In the genomic region with DNA sequence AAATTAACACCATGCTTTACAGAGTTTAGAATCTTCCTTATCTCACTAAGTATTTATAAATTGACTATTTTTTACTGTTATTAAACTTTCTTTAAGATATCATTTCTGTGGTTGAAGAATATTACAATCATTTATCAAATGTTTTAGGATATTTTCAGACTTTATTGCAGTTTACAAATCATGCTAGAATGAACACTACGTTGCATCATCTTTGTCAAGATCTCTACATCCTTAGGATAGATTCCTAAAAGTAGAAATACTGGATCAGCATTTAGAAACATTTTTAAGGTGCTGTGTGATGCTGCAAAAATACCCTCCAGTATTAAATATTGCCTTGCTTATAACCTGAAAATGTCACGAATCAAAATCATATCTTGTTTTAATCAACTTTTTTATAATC, we compare ENCODE assay signal across 32 cellular contexts. TPM values are rescaled to one million over a fixed set of nuclear protein-coding genes. Genes with fewer than 3 reads are reported as not detected.
DNase-seq lines count a peak whose midpoint lies in the region; ATAC-seq, FAIRE-seq and TF ChIP-seq lines count a peak whose summit lies in the region.
"Had no signal": no experiment of that assay in that cellular context is flagged by ENCODE, and none has a peak within 500 bp of the region (broad histone marks: within the 10 kb centered on the region; RNA-seq: fewer than 3 reads in every experiment).

No MANE protein-coding gene starts in this region.

- TF ChIP-seq RAD21 in A549 (conservative IDR thresholded peaks at IDR 0.05 in 1 of 2, IDR thresholded peaks at IDR 0.05 in 1 of 2) = no peak

- WGBS in A549 (ENCODE audit: missing lambda C conversion rate) = 89% methylated on average over 2 of the region's 2 CpGs
- 94% methylated on average over 2 of the region's 2 CpGs for WGBS in mammary epithelial cell (ENCODE audit: low coverage, missing lambda C conversion rate)
- 91% methylated on average over 2 of the region's 2 CpGs for WGBS in hepatocyte (ENCODE audit: low lambda C conversion rate, missing lambda C conversion rate)

- POLR2A ChIA-PET in A549 (lab: Yijun Ruan, JAX) (no interaction called here), RWPE1 (lab: Yijun Ruan, JAX; ENCODE audit: low non-redundant PET) (no interaction called here), GM10248 (lab: Yijun Ruan, JAX) (no interaction called here)

- peak overlapping the region; percentile 92; the same call in 2 of the 3 replicates for H3K4me2 ChIP-seq in A549
- H3K4me2 ChIP-seq in mammary epithelial cell (ENCODE audit: insufficient read depth, low read depth, low read length) = no peak overlapping the region
- no peak overlapping the region for H3K4me2 ChIP-seq in hepatocyte
- H3K4me2 ChIP-seq: SK-N-SH had no signal

- H3K27me3 ChIP-seq in HL-60 (ENCODE audit: insufficient read depth, poor library complexity, severe bottlenecking) = no peaks in the 10 kb centered on the region
- H3K27me3 ChIP-seq in mammary epithelial cell (ENCODE audit: insufficient read depth, low read length) = no peaks in the 10 kb centered on the region
- H3K27me3 ChIP-seq in hepatocyte = no peaks in the 10 kb centered on the region
- H3K27me3 ChIP-seq: uterus had no signal

- TF ChIP-seq CTCF in A549 (IDR thresholded peaks at IDR 0.05) (no peak), HL-60 (IDR thresholded peaks at IDR 0.05; ENCODE audit: insufficient read depth, low read length) (no peak), mammary epithelial cell (conservative IDR thresholded peaks at IDR 0.05 in 1 of 2, IDR thresholded peaks at IDR 0.05 in 1 of 2; ENCODE audit: extremely low read depth in 1 of 2, insufficient read depth in 1 of 2, low read depth in 1 of 2, low read length in 2 of 2) (no peak), hepatocyte (IDR thresholded peaks at IDR 0.05; ENCODE audit: poor library complexity) (no peak), RWPE1 (conservative IDR thresholded peaks at IDR 0.05; ENCODE audit: low read depth) (no peak), GM10248 (IDR thresholded peaks at IDR 0.05; ENCODE audit: control extremely low read depth, extremely low read depth, low read depth, missing control alignments) (no peak)

- TF ChIP-seq POLR2A in A549 (IDR thresholded peaks at IDR 0.05; ENCODE audit: low read length) = no peak

- CTCF ChIA-PET in A549 (lab: Yijun Ruan, JAX) (interaction anchor here (1.6 kb wide), 1 partner anchor 17 kb away, joined by 10 read pairs; no protein-coding TSS in a partner anchor), mammary epithelial cell (lab: Charles Lee; ENCODE audit: low non-redundant PET) (no interaction called here), RWPE1 (lab: Yijun Ruan, JAX) (interaction anchor here (0.8 kb wide), 1 partner anchor 160 kb away, joined by 3 read pairs; no protein-coding TSS in a partner anchor), GM10248 (lab: Yijun Ruan, JAX) (no interaction called here)

- no peak for FAIRE-seq in A549 (lab: Jason Lieb, UNC)
- FAIRE-seq: A204.1, endothelial cell of umbilical vein, H54 had no signal

- H3K9me2 ChIP-seq in hepatocyte (replicated peaks; ENCODE audit: insufficient read depth) = no peaks in the 10 kb centered on the region
- H3K9me2 ChIP-seq: SK-N-SH had no signal

- 0 out of 3 replicates have a peak, but pooled peaks cover 3% of the 10 kb centered on the region for H3K9me3 ChIP-seq in A549
- no peaks in the 10 kb centered on the region for H3K9me3 ChIP-seq in mammary epithelial cell (replicated peaks; ENCODE audit: insufficient read depth, low read length)
- H3K9me3 ChIP-seq in hepatocyte (ENCODE audit: low read depth) = no peaks in the 10 kb centered on the region
- H3K9me3 ChIP-seq: prostate gland, SK-N-SH, thoracic aorta, uterus had no signal

- intact Hi-C loops in mammary epithelial cell (cut with micrococcal nuclease) = loop anchor here (5.0 kb wide), 1 partner anchor 41 kb away; no protein-coding TSS in a partner anchor

- no peak for ATAC-seq in A549
- ATAC-seq: activated T-helper 17 cell treated with anti-CD3 and anti-CD28 coated beads, Interleukin-2, amount 50 U/mL, for 72 hours; stimulated activated naive CD8-positive, alpha-beta T cell treated with anti-CD3 and anti-CD28 coated beads, Interleukin-15, Interleukin-2, amounts not matched to agents 100 U/mL and 50 U/mL, for 24 hours had no signal

- H3K36me3 ChIP-seq in mammary epithelial cell (ENCODE audit: insufficient read depth, low read length) (no peaks in the 10 kb centered on the region), hepatocyte (replicated peaks; ENCODE audit: insufficient read depth, low read depth) (no peaks in the 10 kb centered on the region)
- H3K36me3 ChIP-seq: prostate gland, thoracic aorta, uterus had no signal

- H4K20me1 ChIP-seq in mammary epithelial cell (ENCODE audit: insufficient read depth, low read length) = no peaks in the 10 kb centered on the region
- H4K20me1 ChIP-seq in hepatocyte (ENCODE audit: insufficient read depth, poor library complexity, severe bottlenecking) = no peaks in the 10 kb centered on the region

- peaks cover 2% of the 10 kb centered on the region for H3K79me2 ChIP-seq in mammary epithelial cell (ENCODE audit: insufficient read depth, low read length)
- peaks cover 3% of the 10 kb centered on the region for H3K79me2 ChIP-seq in hepatocyte

- TF ChIP-seq EP300 in A549 (IDR thresholded peaks at IDR 0.05) = no peak

- H3K9ac ChIP-seq in mammary epithelial cell (ENCODE audit: insufficient read depth, low read length) = no peak overlapping the region
- H3K9ac ChIP-seq: SK-N-SH had no signal

- dilution Hi-C loops in mammary epithelial cell (cut with HindIII; ENCODE audit: low sequenced_read_pairs) = loop anchor here (5.0 kb wide), 1 partner anchor 41 kb away; no protein-coding TSS in a partner anchor

- H3K4me1 ChIP-seq in A549 (peaks cover 42% of the 10 kb centered on the region), mammary epithelial cell (ENCODE audit: insufficient read depth, low read length) (peaks cover 28% of the 10 kb centered on the region), hepatocyte (ENCODE audit: insufficient read depth) (peaks cover 10% of the 10 kb centered on the region)
- H3K4me1 ChIP-seq: prostate gland, uterus had no signal

- DNase-seq in A549 (ENCODE audit: low read depth in 1 of 2, low spot score in 1 of 2) = no peak
- no peak for DNase-seq in HL-60 (ENCODE audit: low read depth in 1 of 2, low spot score in 1 of 2)
- DNase-seq in mammary epithelial cell = no peak
- no peak for DNase-seq in hepatocyte (ENCODE audit: low spot score)
- no peak for DNase-seq in SIG-M5 treated with dmso at 0.1 percent for 504 hours (lab: John Stamatoyannopoulos, UW; ENCODE audit: unreplicated experiment)
- no peak for DNase-seq in activated T-cell treated with anti-CD3 and anti-CD28 coated beads for 4 hours
- DNase-seq in RWPE1 (ENCODE audit: low spot score) = no peak
- no peak for DNase-seq in GM10248 (ENCODE audit: extremely low spot score)
- DNase-seq: activated CD4-positive, alpha-beta memory T cell treated with anti-CD3 and anti-CD28 coated beads, Interleukin-2, amount 10 ng/mL, durations not matched to agents 7 days and 5 days; activated CD4-positive, CD25-positive, alpha-beta regulatory T cell treated with anti-CD3 and anti-CD28 coated beads, Interleukin-2, amount 50 U/mL, for 72 hours; activated CD8-positive, alpha-beta memory T cell treated with anti-CD3 and anti-CD28 coated beads, Interleukin-2, amount 50 U/mL, for 48 hours; anterior cingulate cortex; DMS153; head of caudate nucleus; NCI-H1105 treated with DMSO at 0.1 percent for 48 hours; NCI-H2029; NCI-H2227 treated with DMSO at 0.1 percent for 48 hours; NCI-H526 treated with DMSO at 0.1 percent for 48 hours; SK-N-SH; stimulated activated naive CD8-positive, alpha-beta T cell treated with anti-CD3 and anti-CD28 coated beads, Interleukin-15, Interleukin-2, amounts not matched to agents 100 U/mL and 50 U/mL, for 24 hours; uterus had no signal

- no TSS peak for BruUV-seq in mammary epithelial cell (replicated peaks; lab: Mats Ljungman, UMichigan)

- H3K4me3 ChIP-seq in A549 (no peak overlapping the region), HL-60 (replicated peaks; ENCODE audit: insufficient read depth, low read length) (no peak overlapping the region), mammary epithelial cell (replicated peaks in 1 of 3; ENCODE audit: insufficient read depth in 1 of 3, low read depth in 2 of 3, low read length in 3 of 3) (no peak overlapping the region), hepatocyte (no peak overlapping the region)
- H3K4me3 ChIP-seq: prostate gland, thoracic aorta, uterus had no signal

- H3K27ac ChIP-seq in A549 (peak overlapping the region; percentile 77 to 94; a peak in 5 of 6 replicates), HL-60 (replicated peaks) (peak overlapping the region; percentile 84), mammary epithelial cell (ENCODE audit: insufficient read depth, low read depth, low read length) (peak overlapping the region; percentile 92), hepatocyte (peak overlapping the region; percentile 96), RWPE1 (no peak overlapping the region)
- H3K27ac ChIP-seq: prostate gland, thoracic aorta had no signal

- in situ Hi-C loops in mammary epithelial cell (cut with MboI; ENCODE audit: low sequenced_read_pairs in 2 of 2) = no loop called here

- H2AFZ ChIP-seq in mammary epithelial cell (ENCODE audit: low read depth, low read length) (no peak overlapping the region), hepatocyte (no peak overlapping the region)

RNA-seq across cellular contexts. Expression of a gene that starts 2.5 kb away (rescaled TPM):
- polyA plus RNA-seq in A549 (2011; rRNA removed) (26.6 and 27.2 TPM in 2 replicates), A549 (2017; fragmentation: RNase III; extraction: RNeasy Plus Mini Kit Qiagen cat#74134 plus additional on column Dnase treatment) (5.2 to 7.3 TPM (median 6.6 TPM) in 3 replicates), mammary epithelial cell (7.5 TPM), hepatocyte (29.4 and 42.1 TPM in 2 replicates)
- polyA plus RNA-seq in A549 (2012; cell fraction: cytosol; rRNA removed) = 4.6 and 6.0 TPM in 2 replicates
- 7.7 and 16.9 TPM in 2 replicates for polyA plus RNA-seq in A549 (2012; cell fraction: nucleus; rRNA removed)
- 36.8 and 43.7 TPM in 2 replicates for polyA minus RNA-seq in A549 (2011; rRNA and poly(A)+ RNA removed)
- total RNA-seq in mammary epithelial cell (10 to 100 TPM; 13.9 to 19.0 TPM), hepatocyte (63.3 and 71.1 TPM in 2 replicates)
- 16.3 TPM for polyA minus RNA-seq in mammary epithelial cell

RNA-seq across cellular contexts. Expression of a gene that starts 30.3 kb away (rescaled TPM):
- not detected in 2 replicates for polyA plus RNA-seq in A549 (2011; rRNA removed)
- polyA plus RNA-seq in A549 (2012; cell fraction: cytosol; rRNA removed) = not detected in 2 replicates
- not detected in 2 replicates for polyA plus RNA-seq in A549 (2012; cell fraction: nucleus; rRNA removed)
- not detected in 3 replicates for polyA plus RNA-seq in A549 (2017; fragmentation: RNase III; extraction: RNeasy Plus Mini Kit Qiagen cat#74134 plus additional on column Dnase treatment)
- polyA minus RNA-seq in A549 (2011; rRNA and poly(A)+ RNA removed) = not detected in 2 replicates
- not detected for total RNA-seq in mammary epithelial cell
- not detected for polyA plus RNA-seq in mammary epithelial cell
- polyA minus RNA-seq in mammary epithelial cell = not detected
- not detected in 2 replicates for total RNA-seq in hepatocyte
- not detected in 2 replicates for polyA plus RNA-seq in hepatocyte
- total RNA-seq: activated CD4-positive, alpha-beta memory T cell treated with anti-CD3 and anti-CD28 coated beads, Interleukin-2, amount 10 ng/mL, durations not matched to agents 7 days and 5 days; activated T-helper 17 cell treated with anti-CD3 and anti-CD28 coated beads, Interleukin-2, amount 50 U/mL, for 72 hours; cardiac septum; dermis microvascular lymphatic vessel endothelial cell; endothelial cell of umbilical vein; lung microvascular endothelial cell; M059J; prostate gland; RPMI7951; thoracic aorta had no signal
- polyA plus RNA-seq: endothelial cell of umbilical vein, SK-N-SH had no signal

Comparison
In these comparisons a context has a peak if more than half of its experiments do, and no peak if none do; other contexts are left out.
1. CTCF ChIA-PET loops: an anchor here in A549 (1.6 kb wide) and RWPE1 (0.8 kb wide); none called in mammary epithelial cell and GM10248.